Comparison of ENCODE assay signal across 27 cellular contexts in genomic region chr2:191221666-191222065, GRCh38.
"Had no signal": no experiment of that assay in that cellular context is flagged by ENCODE, and none has a peak within 500 bp of the region (broad histone marks: within the 10 kb centered on the region; RNA-seq: fewer than 3 reads in every experiment).

No MANE protein-coding gene starts in this region.

- H3K36me3 ChIP-seq: brain microvascular endothelial cell, left lung, ovary, spleen, suprapubic skin, tibial artery, upper lobe of right lung had no signal

- H3K4me1 ChIP-seq: suprapubic skin had no signal

- H3K9me3 Mint-ChIP-seq: activated naive CD8-positive, alpha-beta T cell treated with anti-CD3 and anti-CD28 coated beads, Interleukin-2, amount 10 ng/mL, durations not matched to agents 7 days and 5 days had no signal

- H3K27me3 Mint-ChIP-seq: activated naive CD8-positive, alpha-beta T cell treated with anti-CD3 and anti-CD28 coated beads, Interleukin-2, amount 10 ng/mL, durations not matched to agents 7 days and 5 days; naive B cell; progenitor cell of endocrine pancreas had no signal

- H3K4me3 Mint-ChIP-seq: activated naive CD4-positive, alpha-beta T cell treated with anti-CD3 and anti-CD28 coated beads for 36 hours; activated naive CD8-positive, alpha-beta T cell treated with anti-CD3 and anti-CD28 coated beads, Interleukin-2, amount 10 ng/mL, durations not matched to agents 7 days and 5 days; activated T-helper 1 cell treated with anti-CD3 and anti-CD28 coated beads, Interleukin-12 subunit alpha, Interleukin-12 subunit beta, Interleukin-2, Interleukin-4 antibody, amounts not matched to agents 30 ng/mL and 10 ng/mL and 1 ng/mL, durations not matched to agents 14 hours and 24 hours and 36 hours; naive B cell had no signal

- H3K27me3 ChIP-seq: brain microvascular endothelial cell, left lung, ovary, spleen, suprapubic skin, tibial artery, upper lobe of right lung had no signal

- H3K4me3 ChIP-seq: left lung, lung, ovary, spleen, suprapubic skin, tibial artery, upper lobe of right lung had no signal

- H3K27ac ChIP-seq: brain microvascular endothelial cell, left lung, ovary, spleen, suprapubic skin, tibial artery, upper lobe of right lung, VCaP had no signal

- DNase-seq: activated CD4-positive, alpha-beta T cell treated with anti-CD3 and anti-CD28 coated beads for 48 hours; activated CD4-positive, alpha-beta T cell treated with anti-CD3 and anti-CD28 coated beads, Interleukin-2, amount 50 U/mL, for 48 hours; activated CD8-positive, alpha-beta memory T cell treated with anti-CD3 and anti-CD28 coated beads for 24 hours; activated effector memory CD4-positive, alpha-beta T cell treated with anti-CD3 and anti-CD28 coated beads, Interleukin-2, amount 50 U/mL, for 16 hours; activated naive CD4-positive, alpha-beta T cell treated with anti-CD3 and anti-CD28 coated beads for 36 hours; activated naive CD8-positive, alpha-beta T cell treated with anti-CD3 and anti-CD28 coated beads, Interleukin-2, amount 10 ng/mL, durations not matched to agents 7 days and 5 days; brain microvascular endothelial cell; central memory CD4-positive, alpha-beta T cell; dermis blood vessel endothelial cell; effector CD4-positive, alpha-beta T cell; head of caudate nucleus; kidney glomerular epithelial cell; left lung; naive B cell; ovary; spleen; stimulated activated naive CD4-positive, alpha-beta T cell; tibial artery; upper lobe of right lung had no signal

- H3K27ac Mint-ChIP-seq: activated naive CD4-positive, alpha-beta T cell treated with anti-CD3 and anti-CD28 coated beads for 36 hours; activated naive CD8-positive, alpha-beta T cell treated with anti-CD3 and anti-CD28 coated beads, Interleukin-2, amount 10 ng/mL, durations not matched to agents 7 days and 5 days; activated T-helper 1 cell treated with anti-CD3 and anti-CD28 coated beads, Interleukin-12 subunit alpha, Interleukin-12 subunit beta, Interleukin-2, Interleukin-4 antibody, amounts not matched to agents 30 ng/mL and 10 ng/mL and 1 ng/mL, durations not matched to agents 14 hours and 24 hours and 36 hours; progenitor cell of endocrine pancreas had no signal

- ATAC-seq: activated CD4-positive, CD25-positive, alpha-beta regulatory T cell treated with anti-CD3 and anti-CD28 coated beads, Interleukin-2, amount 50 U/mL, for 24 hours; left lung; upper lobe of right lung had no signal

- FAIRE-seq: astrocyte, colon had no signal

- H3K9me3 ChIP-seq: left lung, ovary, spleen, suprapubic skin, tibial artery, upper lobe of right lung had no signal

- H3K36me3 Mint-ChIP-seq: naive B cell had no signal
